Comparison of ENCODE assay signal across 8 cellular contexts in genomic region chr4:169611991-169612868, GRCh38. TPM values are rescaled to one million over a fixed set of nuclear protein-coding genes. Genes with fewer than 3 reads are reported as not detected.
DNase-seq lines count a peak whose midpoint lies in the region; ATAC-seq and TF ChIP-seq lines count a peak whose summit lies in the region.

A gene with protein sequence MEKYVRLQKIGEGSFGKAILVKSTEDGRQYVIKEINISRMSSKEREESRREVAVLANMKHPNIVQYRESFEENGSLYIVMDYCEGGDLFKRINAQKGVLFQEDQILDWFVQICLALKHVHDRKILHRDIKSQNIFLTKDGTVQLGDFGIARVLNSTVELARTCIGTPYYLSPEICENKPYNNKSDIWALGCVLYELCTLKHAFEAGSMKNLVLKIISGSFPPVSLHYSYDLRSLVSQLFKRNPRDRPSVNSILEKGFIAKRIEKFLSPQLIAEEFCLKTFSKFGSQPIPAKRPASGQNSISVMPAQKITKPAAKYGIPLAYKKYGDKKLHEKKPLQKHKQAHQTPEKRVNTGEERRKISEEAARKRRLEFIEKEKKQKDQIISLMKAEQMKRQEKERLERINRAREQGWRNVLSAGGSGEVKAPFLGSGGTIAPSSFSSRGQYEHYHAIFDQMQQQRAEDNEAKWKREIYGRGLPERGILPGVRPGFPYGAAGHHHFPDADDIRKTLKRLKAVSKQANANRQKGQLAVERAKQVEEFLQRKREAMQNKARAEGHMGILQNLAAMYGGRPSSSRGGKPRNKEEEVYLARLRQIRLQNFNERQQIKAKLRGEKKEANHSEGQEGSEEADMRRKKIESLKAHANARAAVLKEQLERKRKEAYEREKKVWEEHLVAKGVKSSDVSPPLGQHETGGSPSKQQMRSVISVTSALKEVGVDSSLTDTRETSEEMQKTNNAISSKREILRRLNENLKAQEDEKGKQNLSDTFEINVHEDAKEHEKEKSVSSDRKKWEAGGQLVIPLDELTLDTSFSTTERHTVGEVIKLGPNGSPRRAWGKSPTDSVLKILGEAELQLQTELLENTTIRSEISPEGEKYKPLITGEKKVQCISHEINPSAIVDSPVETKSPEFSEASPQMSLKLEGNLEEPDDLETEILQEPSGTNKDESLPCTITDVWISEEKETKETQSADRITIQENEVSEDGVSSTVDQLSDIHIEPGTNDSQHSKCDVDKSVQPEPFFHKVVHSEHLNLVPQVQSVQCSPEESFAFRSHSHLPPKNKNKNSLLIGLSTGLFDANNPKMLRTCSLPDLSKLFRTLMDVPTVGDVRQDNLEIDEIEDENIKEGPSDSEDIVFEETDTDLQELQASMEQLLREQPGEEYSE (N-terminal part only) (minus strand): TSS chr4:169612583. CDS start chr4:169602630, 9,953 bp downstream.

- H3K27me3 Mint-ChIP-seq in CD8-positive, alpha-beta T cell (ENCODE audit: low read depth) = no peaks in the 10 kb centered on the region

- H3K36me3 Mint-ChIP-seq in CD8-positive, alpha-beta T cell = peaks cover 13% of the 10 kb centered on the region

- no peaks in the 10 kb centered on the region for H3K36me3 ChIP-seq in CD8-positive, alpha-beta T cell (ENCODE audit: insufficient read depth, low read length)

- H3K4me1 ChIP-seq in CD8-positive, alpha-beta T cell (ENCODE audit: insufficient read depth, low read length) = peaks cover 17% of the 10 kb centered on the region

- peak within 1 kb of the TSS; percentile 70 for H3K4me3 ChIP-seq in CD8-positive, alpha-beta T cell (ENCODE audit: low read depth, low read length)

- H3K9me3 Mint-ChIP-seq in CD8-positive, alpha-beta T cell = no peaks in the 10 kb centered on the region

- POLR2A ChIA-PET in CD8-positive, alpha-beta T cell (lab: Charles Lee) = interaction anchor here (0.8 to 2.4 kb wide), 7 partner anchors 8 to 415 kb away, joined by 3 to 8 read pairs (median 4); partner anchors contain the start of gene CLCN3

- no peaks in the 10 kb centered on the region for H3K9me3 ChIP-seq in CD8-positive, alpha-beta T cell (ENCODE audit: low read length)

- ATAC-seq in CD8-positive, alpha-beta T cell = peak; percentile 77
- peak; percentile 96 for ATAC-seq in GM19468 (IDR thresholded peaks at IDR 0.05; ENCODE audit: extremely low read depth, unreplicated experiment)

- peak within 1 kb of the TSS; percentile 97 for H3K4me3 Mint-ChIP-seq in CD8-positive, alpha-beta T cell

- peak within 1 kb of the TSS; percentile 99 for H3K27ac Mint-ChIP-seq in CD8-positive, alpha-beta T cell

- no peaks in the 10 kb centered on the region for H3K27me3 ChIP-seq in CD8-positive, alpha-beta T cell (ENCODE audit: insufficient read depth, low read length)

- peak within 1 kb of the TSS; percentile 97 for H3K27ac ChIP-seq in CD8-positive, alpha-beta T cell (ENCODE audit: low read depth, low read length)

- peak; percentile 72 to 90 (median 85) for DNase-seq in CD8-positive, alpha-beta T cell
- DNase-seq in HS-5 (ENCODE audit: low read depth) (peak; percentile 59), NK-92 (lab: John Stamatoyannopoulos, UW; ENCODE audit: unreplicated experiment) (peak; percentile 35), medulla oblongata (ENCODE audit: extremely low spot score) (peak; percentile 91)
- DNase-seq in activated CD8-positive, alpha-beta memory T cell treated with anti-CD3 and anti-CD28 coated beads for 1 hour (ENCODE audit: extremely low read depth in 1 of 2, low read depth in 1 of 2) = peak; percentile 72 to 81
- DNase-seq in effector CD8-positive, alpha-beta T cell (lab: John Stamatoyannopoulos, UW) = peak; percentile 82
- peak; percentile 81 for DNase-seq in stimulated activated CD8-positive, alpha-beta memory T cell treated with anti-CD3 and anti-CD28 coated beads, Interleukin-12 subunit alpha, Interleukin-12 subunit beta, amount 100 ng/mL, for 1 hour (ENCODE audit: low read depth)

- CTCF ChIA-PET in CD8-positive, alpha-beta T cell (lab: Charles Lee) = interaction anchor here (0.9 to 2.1 kb wide), 12 partner anchors 9 to 426 kb away, joined by 3 to 15 read pairs (median 4); no protein-coding TSS in a partner anchor

- H3K4me1 Mint-ChIP-seq in CD8-positive, alpha-beta T cell (ENCODE audit: low read depth) = peaks cover 42% of the 10 kb centered on the region

- TF ChIP-seq CTCF in CD8-positive, alpha-beta T cell (IDR thresholded peaks at IDR 0.05) = no peak

- intact Hi-C loops in CD8-positive, alpha-beta T cell (cut with DNase I, micrococcal nuclease) = loop anchor here (1.0 to 5.0 kb wide), 13 partner anchors 8 to 1294 kb away; partner anchors contain the start of genes CBR4 (in 2 of the 2), HPF1 (in 2 of the 2), CLCN3 (in 1 of the 2) and DDX60 (in 1 of the 2)

RNA-seq across cellular contexts. Expression of the gene that starts here (rescaled TPM):
- 10 to 100 TPM; 13.8 to 15.5 TPM for total RNA-seq in CD8-positive, alpha-beta T cell

Comparison
In these comparisons a context has a peak if more than half of its experiments do, and no peak if none do; other contexts are left out.
1. Peak in every context shown above with its lines: DNase-seq, ATAC-seq, H3K4me3 ChIP-seq and H3K27ac ChIP-seq.
2. DNase-seq: peak in every context shown above with its lines; median percentile 91 in medulla oblongata; 85 in CD8-positive, alpha-beta T cell; 82 in effector CD8-positive, alpha-beta T cell; 81 in stimulated activated CD8-positive, alpha-beta memory T cell treated with anti-CD3 and anti-CD28 coated beads, Interleukin-12 subunit alpha, Interleukin-12 subunit beta, amount 100 ng/mL, for 1 hour; 76 in activated CD8-positive, alpha-beta memory T cell treated with anti-CD3 and anti-CD28 coated beads for 1 hour; 59 in HS-5; 35 in NK-92.